12 cellular contexts compared by ENCODE assay signal in the genomic region with DNA sequence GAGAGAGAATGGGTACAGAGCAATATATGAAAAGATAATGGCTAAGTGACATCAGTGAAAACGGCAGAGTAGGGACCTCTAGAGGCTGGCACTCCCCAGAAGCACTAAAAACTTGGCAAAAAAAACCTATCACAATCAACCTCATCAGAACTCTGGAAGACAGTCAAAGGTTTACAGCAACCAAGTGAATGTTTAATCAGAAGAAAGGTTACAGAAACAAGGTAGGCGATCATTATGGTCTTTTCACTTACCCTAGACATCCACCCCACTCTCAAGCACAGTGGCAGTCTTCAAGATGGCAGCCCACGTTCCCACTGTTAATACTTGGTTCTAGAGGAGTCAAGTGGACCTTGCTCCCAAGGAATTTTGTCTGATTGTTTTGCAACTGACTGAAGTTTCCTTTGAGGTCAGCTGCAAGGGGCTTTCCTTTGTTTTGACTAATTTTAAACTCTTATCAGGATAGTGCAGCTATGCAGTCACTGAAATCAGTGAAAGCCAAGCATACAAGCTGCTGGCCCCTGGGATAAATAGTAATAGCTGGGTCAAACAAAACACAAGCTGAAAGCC. TPM values are rescaled to one million over a fixed set of nuclear protein-coding genes. Genes with fewer than 3 reads are reported as not detected.
DNase-seq lines count a peak whose midpoint lies in the region; ATAC-seq and TF ChIP-seq lines count a peak whose summit lies in the region.
"Had no signal": no experiment of that assay in that cellular context is flagged by ENCODE, and none has a peak within 500 bp of the region (broad histone marks: within the 10 kb centered on the region; RNA-seq: fewer than 3 reads in every experiment).

No MANE protein-coding gene starts in this region.

- H3K4me1 ChIP-seq in OCI-LY3 (ENCODE audit: low read length) = peaks cover 7% of the 10 kb centered on the region
- peaks cover 0 to 4% of the 10 kb centered on the region in 2 donors for H3K4me1 ChIP-seq in thyroid gland

- WGBS in thyroid gland, 2 donors = 64 to 70% methylated on average over 3 of the region's 3 CpGs

- H2AFZ ChIP-seq in OCI-LY3 (ENCODE audit: low read depth, low read length) = no peak overlapping the region

- H3K4me3 Mint-ChIP-seq in immature natural killer cell = peak overlapping the region in 2 of 5 donors; percentile 14 to 21

- intact Hi-C loops in thyroid gland (cut with DNase I) = no loop called here

- peaks cover 6% of the 10 kb centered on the region for H3K36me3 ChIP-seq in OCI-LY3 (replicated peaks; ENCODE audit: low read depth, low read length)
- H3K36me3 ChIP-seq in thyroid gland = no peaks in the 10 kb centered on the region

- H3K27me3 ChIP-seq in OCI-LY3 (ENCODE audit: low read depth, low read length) (no peaks in the 10 kb centered on the region), thyroid gland (no peaks in the 10 kb centered on the region)
- H3K27me3 ChIP-seq: dorsolateral prefrontal cortex had no signal

- peaks cover 0 to 2% (median 0%) of the 10 kb centered on the region in 3 donors for H3K27me3 Mint-ChIP-seq in immature natural killer cell (ENCODE audit: low read depth in 3 of 3)

- peak; percentile 35 for ATAC-seq in GM21447 (IDR thresholded peaks at IDR 0.05; ENCODE audit: unreplicated experiment)

- H3K9me3 ChIP-seq in OCI-LY3 (ENCODE audit: insufficient read depth, low read length) (no peaks in the 10 kb centered on the region), thyroid gland (no peaks in the 10 kb centered on the region)

- H3K4me1 Mint-ChIP-seq in immature natural killer cell = peaks cover 57 to 85% of the 10 kb centered on the region in 2 donors

- 0 out of 2 replicates have a peak, but pooled peaks have one; percentile 2 for TF ChIP-seq CTCF in GM12875 (IDR thresholded peaks at IDR 0.05; ENCODE audit: borderline replicate concordance, insufficient read depth, low read depth, low read length)
- peak; percentile 25; the same call in 1 of the 2 replicates for TF ChIP-seq CTCF in OCI-LY3 (IDR thresholded peaks at IDR 0.05; ENCODE audit: low read depth, low read length)
- TF ChIP-seq CTCF in thyroid gland (IDR thresholded peaks at IDR 0.05) = no peak

- TF ChIP-seq POLR2A in thyroid gland (IDR thresholded peaks at IDR 0.05) = no peak

- no peaks in the 10 kb centered on the region for H4K20me1 ChIP-seq in OCI-LY3 (ENCODE audit: insufficient read depth, low read length)

- H3K9ac ChIP-seq in OCI-LY3 (ENCODE audit: low read length) = no peak overlapping the region

- DNase-seq in immature natural killer cell (no peak), SIG-M5 (lab: John Stamatoyannopoulos, UW) (no peak), nucleus accumbens (lab: John Stamatoyannopoulos, UW) (no peak), NCI-H1092 treated with DMSO at 0.1 percent for 48 hours (lab: John Stamatoyannopoulos, UW) (no peak), thyroid gland (no peak)
- DNase-seq: activated CD4-positive, alpha-beta T cell treated with anti-CD3 and anti-CD28 coated beads, Interleukin-2, amount 50 U/mL, for 4 hours; dorsolateral prefrontal cortex; left cardiac atrium; NCI-H526 treated with DMSO at 0.1 percent for 48 hours had no signal

- peak overlapping the region in 4 of 6 donors; percentile 13 to 76 (median 66) for H3K27ac Mint-ChIP-seq in immature natural killer cell

- no peaks in the 10 kb centered on the region for H3K79me2 ChIP-seq in OCI-LY3 (ENCODE audit: low read length)

- H3K27ac ChIP-seq in OCI-LY3 (ENCODE audit: low read length) (no peak overlapping the region), thyroid gland (no peak overlapping the region)
- H3K27ac ChIP-seq: dorsolateral prefrontal cortex had no signal

- no peaks in the 10 kb centered on the region for H3K9me3 Mint-ChIP-seq in immature natural killer cell

- H3K4me3 ChIP-seq in GM12875 (ENCODE audit: low read depth, low read length) (no peak overlapping the region), OCI-LY3 (ENCODE audit: low read length) (no peak overlapping the region), thyroid gland (replicated peaks in 1 of 3) (no peak overlapping the region)
- H3K4me3 ChIP-seq: dorsolateral prefrontal cortex had no signal

- H3K4me2 ChIP-seq in OCI-LY3 (ENCODE audit: low read length) = no peak overlapping the region

- peaks cover 0 to 7% (median 3%) of the 10 kb centered on the region in 3 donors for H3K36me3 Mint-ChIP-seq in immature natural killer cell

RNA-seq across cellular contexts. Expression of a gene that starts 7.2 kb away (rescaled TPM):
- 10 to 100 TPM; 19.2 to 29.8 (median 28.9) TPM for polyA plus RNA-seq in immature natural killer cell
- 10 to 100 TPM; 32.7 to 41.0 (median 33.7) TPM for total RNA-seq in thyroid gland

Comparison
In these comparisons a context has a peak if more than half of its experiments do, and no peak if none do; other contexts are left out.
1. CTCF ChIP-seq: peak in GM12875 (single experiment) and OCI-LY3 (single experiment); none in thyroid gland (0 of 6).